In the genomic region with DNA sequence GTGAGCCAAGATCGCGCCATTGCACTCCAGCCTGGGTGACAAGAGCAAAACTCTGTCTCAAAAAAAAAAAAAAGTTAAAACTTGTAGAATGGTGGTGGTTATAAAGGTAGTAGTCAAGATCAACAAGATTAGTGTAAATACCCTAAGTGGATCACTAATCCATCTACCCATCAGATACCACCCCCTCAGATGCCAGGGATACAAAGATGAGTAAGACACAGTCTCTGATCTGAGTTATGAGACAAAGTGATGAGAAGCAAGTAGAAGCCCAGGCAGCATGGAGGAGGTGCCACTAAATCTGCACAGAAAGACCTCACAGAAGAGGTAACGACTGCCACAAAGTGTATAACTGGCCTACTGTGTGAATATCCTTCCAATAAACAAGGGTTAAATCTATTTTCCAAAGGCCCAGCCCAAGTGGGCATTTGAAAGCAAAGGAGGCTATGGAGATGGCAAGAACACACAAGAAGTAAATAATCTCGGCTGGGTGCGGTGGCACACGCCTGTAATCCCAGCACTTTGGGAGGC, we compare ENCODE assay signal across 13 cellular contexts. TPM values are rescaled to one million over a fixed set of nuclear protein-coding genes. Genes with fewer than 3 reads are reported as not detected.
DNase-seq lines count a peak whose midpoint lies in the region; ATAC-seq and TF ChIP-seq lines count a peak whose summit lies in the region.
"Had no signal": no experiment of that assay in that cellular context is flagged by ENCODE, and none has a peak within 500 bp of the region (broad histone marks: within the 10 kb centered on the region; RNA-seq: fewer than 3 reads in every experiment).

No MANE protein-coding gene starts in this region.

- H3K9me3 ChIP-seq in A673 (ENCODE audit: low read depth, low read length, poor library complexity, severe bottlenecking), result no peaks in the 10 kb centered on the region
- no peaks in the 10 kb centered on the region for H3K9me3 ChIP-seq in H9 (ENCODE audit: control insufficient read depth, low read depth, low read length)
- no peaks in the 10 kb centered on the region for H3K9me3 ChIP-seq in neutrophil
- H3K9me3 ChIP-seq: heart right ventricle had no signal

- H3K27me3 Mint-ChIP-seq in H9 (ENCODE audit: low read depth), result no peaks in the 10 kb centered on the region
- H3K27me3 Mint-ChIP-seq in chondrocyte (ENCODE audit: low read depth), result no peaks in the 10 kb centered on the region

- ATAC-seq in GM21515 (IDR thresholded peaks at IDR 0.05; ENCODE audit: unreplicated experiment), result no peak

- H3K36me3 Mint-ChIP-seq in H9 (ENCODE audit: insufficient read depth in 1 of 3, low read depth in 3 of 3), result no peaks in the 10 kb centered on the region; a peak in 3 of 7 replicates
- peaks cover 4% of the 10 kb centered on the region for H3K36me3 Mint-ChIP-seq in chondrocyte (ENCODE audit: low read depth)

- POLR2A ChIA-PET in A673 (lab: Charles Lee; ENCODE audit: low non-redundant PET), result no interaction called here

- H2BK15ac ChIP-seq in H9 (ENCODE audit: low read depth, low read length), result no peak overlapping the region

- no peak overlapping the region for H3K18ac ChIP-seq in H9 (ENCODE audit: insufficient read length, low read depth, low read length)

- no CpG with 5 or more reads among the region's 6 CpGs for WGBS in H9 (ENCODE audit: extremely low coverage, insufficient read length, low lambda C conversion rate)

- no peak overlapping the region for H3K4me2 ChIP-seq in H9 (ENCODE audit: insufficient read depth, insufficient read length, low read length)

- no TSS peak for BruUV-seq in A673 (replicated peaks; lab: Mats Ljungman, UMichigan)

- peak overlapping the region in 2 of 3 experiments; percentile 30 to 83; a peak in 2 of 7 replicates for H3K27ac Mint-ChIP-seq in H9
- peak overlapping the region; percentile 99 for H3K27ac Mint-ChIP-seq in chondrocyte (ENCODE audit: unreplicated experiment)

- no peak overlapping the region for H4K8ac ChIP-seq in H9 (replicated peaks; ENCODE audit: insufficient read length, low read depth, low read length)

- peaks cover 2% of the 10 kb centered on the region for H4K20me1 ChIP-seq in H9 (ENCODE audit: control insufficient read depth, insufficient read depth, insufficient read length)

- no peak overlapping the region for H2BK20ac ChIP-seq in H9 (ENCODE audit: low read depth, low read length, poor library complexity, severe bottlenecking)

- peaks cover 4% of the 10 kb centered on the region for H3K79me1 ChIP-seq in H9 (ENCODE audit: insufficient read depth, low read depth, low read length, poor library complexity, severe bottlenecking)

- peaks cover 21% of the 10 kb centered on the region for H3K79me2 ChIP-seq in H9 (ENCODE audit: insufficient read depth, low read length)

- H3K36me3 ChIP-seq in A673 (ENCODE audit: insufficient read depth, low read length, poor library complexity, severe bottlenecking) (no peaks in the 10 kb centered on the region), neutrophil (no peaks in the 10 kb centered on the region)

- no peak overlapping the region for H2AK5ac ChIP-seq in H9 (ENCODE audit: insufficient read length, low read length)

- H3K4ac ChIP-seq in H9 (ENCODE audit: low read depth, low read length), result no peak overlapping the region

- H3K4me1 Mint-ChIP-seq in H9 (peaks cover 48 to 54% of the 10 kb centered on the region in 2 experiments), chondrocyte (ENCODE audit: low read depth) (peaks cover 85% of the 10 kb centered on the region)

- no peak overlapping the region for H2AFZ ChIP-seq in H9 (ENCODE audit: low read length)

- CTCF ChIA-PET in A673 (lab: Charles Lee), result no interaction called here

- H3K27me3 ChIP-seq in A673 (replicated peaks; ENCODE audit: insufficient read depth, low read depth, low read length, poor library complexity), result no peaks in the 10 kb centered on the region
- no peaks in the 10 kb centered on the region for H3K27me3 ChIP-seq in H9 (ENCODE audit: insufficient read depth, low read length)
- H3K27me3 ChIP-seq in neutrophil, result no peaks in the 10 kb centered on the region
- no peaks in the 10 kb centered on the region for H3K27me3 ChIP-seq in dorsolateral prefrontal cortex
- H3K27me3 ChIP-seq: heart right ventricle had no signal

- no peak for TF ChIP-seq CTCF in A673 (conservative IDR thresholded peaks at IDR 0.05; ENCODE audit: low read depth, low read length)
- no peak for TF ChIP-seq CTCF in H9 (conservative IDR thresholded peaks at IDR 0.05)
- TF ChIP-seq CTCF in chondrocyte (IDR thresholded peaks at IDR 0.05), result no peak
- TF ChIP-seq CTCF in neutrophil (IDR thresholded peaks at IDR 0.05), result no peak
- no peak for TF ChIP-seq CTCF in dorsolateral prefrontal cortex (IDR thresholded peaks at IDR 0.05 in 54 of 56, conservative IDR thresholded peaks at IDR 0.05 in 2 of 56; ENCODE audit: low read depth in 1 of 56, partially characterized antibody in 56 of 56)

- no peak overlapping the region for H3K9ac ChIP-seq in H9 (ENCODE audit: extremely low read depth, insufficient read length, low read length)

- no peak for DNase-seq in A673 (ENCODE audit: low spot score)
- DNase-seq in H9, result no peak
- DNase-seq in chondrocyte (ENCODE audit: low spot score), result no peak
- no peak for DNase-seq in dorsolateral prefrontal cortex
- DNase-seq in globus pallidus (ENCODE audit: low spot score), result no peak
- no peak for DNase-seq in NCI-H1930 (lab: John Stamatoyannopoulos, UW)
- DNase-seq: activated CD8-positive, alpha-beta memory T cell treated with anti-CD3 and anti-CD28 coated beads, Interleukin-2, amount 50 U/mL, for 4 hours; heart right ventricle; midbrain; NCI-H345; substantia nigra had no signal

- no peaks in the 10 kb centered on the region for H3K23me2 ChIP-seq in H9 (ENCODE audit: insufficient read length, low read depth, low read length, poor library complexity, severe bottlenecking)

- H2BK5ac ChIP-seq in H9 (ENCODE audit: insufficient read length, low read length), result no peak overlapping the region

- H3K4me3 Mint-ChIP-seq in H9 (no peak overlapping the region), chondrocyte (ENCODE audit: unreplicated experiment) (no peak overlapping the region)

- H3K27ac ChIP-seq in A673 (ENCODE audit: low read depth, low read length, poor library complexity, severe bottlenecking), result peak overlapping the region; percentile 68
- H3K27ac ChIP-seq in H9 (ENCODE audit: insufficient read length, low read depth, low read length), result no peak overlapping the region
- peak overlapping the region; percentile 24 for H3K27ac ChIP-seq in neutrophil
- H3K27ac ChIP-seq in dorsolateral prefrontal cortex, result peak overlapping the region in 26 of 59 donors; percentile 4 to 97 (median 64)

- intact Hi-C loops in A673 (cut with micrococcal nuclease; ENCODE audit: unreplicated experiment), result no loop called here
- intact Hi-C loops in dorsolateral prefrontal cortex (cut with DNase I), result no loop called here

- H3K23ac ChIP-seq in H9 (ENCODE audit: insufficient read length, low read depth, low read length), result no peak overlapping the region

- no peak overlapping the region for H4K91ac ChIP-seq in H9 (ENCODE audit: insufficient read length, low read depth, low read length)

- peaks cover 68% of the 10 kb centered on the region for H3K4me1 ChIP-seq in A673 (ENCODE audit: insufficient read depth, low read length, poor library complexity, severe bottlenecking)
- H3K4me1 ChIP-seq in H9 (ENCODE audit: insufficient read depth, low read length), result peaks cover 12% of the 10 kb centered on the region; the same call in 1 of the 2 replicates
- peaks cover 41 to 45% of the 10 kb centered on the region in 2 experiments for H3K4me1 ChIP-seq in neutrophil (ENCODE audit: control insufficient read depth in 1 of 2, insufficient read depth in 1 of 2, low read depth in 1 of 2, low read length in 1 of 2)

- H3T11ph ChIP-seq in H9 (ENCODE audit: low read length), result no peak overlapping the region

- no peak overlapping the region for H4K5ac ChIP-seq in H9 (ENCODE audit: insufficient read length, low read depth, low read length)

- no peak overlapping the region for H3K14ac ChIP-seq in H9 (ENCODE audit: insufficient read depth, low read length)

- H3K4me3 ChIP-seq in A673 (ENCODE audit: low read depth, low read length, poor library complexity, severe bottlenecking) (no peak overlapping the region), neutrophil (ENCODE audit: low read depth in 1 of 2, low read length in 1 of 2) (no peak overlapping the region), dorsolateral prefrontal cortex (no peak overlapping the region)
- H3K4me3 ChIP-seq: heart right ventricle had no signal

- H2BK12ac ChIP-seq in H9 (ENCODE audit: insufficient read length, low read depth, low read length), result no peak overlapping the region

- H3K56ac ChIP-seq in H9 (ENCODE audit: insufficient read length, low read depth, low read length), result no peak overlapping the region

- H3K9me3 Mint-ChIP-seq in H9 (no peaks in the 10 kb centered on the region), chondrocyte (ENCODE audit: low read depth) (no peaks in the 10 kb centered on the region)

- H2BK120ac ChIP-seq in H9 (ENCODE audit: low read depth, low read length, poor library complexity, severe bottlenecking), result no peak overlapping the region

RNA-seq across cellular contexts. Expression of a gene that starts 20.2 kb away (rescaled TPM):
- total RNA-seq in A673 (2021) (72.7 and 80.0 TPM in 2 replicates), H9 (2021) (40.6 and 42.5 TPM in 2 replicates), chondrocyte (65.7 to 88.2 TPM (median 86.8 TPM) in 3 replicates), dorsolateral prefrontal cortex (100 to 1,000 TPM in 7 of 120 experiments, 10 to 100 TPM in 113; 41.4 to 116 (median 63.8) TPM)

RNA-seq across cellular contexts. Expression of a gene that starts 31.7 kb away (rescaled TPM):
- total RNA-seq in A673 (2021) (454 and 462 TPM in 2 replicates), H9 (2021) (405 and 419 TPM in 2 replicates), chondrocyte (98.0 to 153 TPM (median 106 TPM) in 3 replicates), dorsolateral prefrontal cortex (100 to 1,000 TPM; 105 to 187 (median 137) TPM)
